ENCODE assay signal across 11 cellular contexts in genomic region chr3:151816091-151816604, GRCh38. TPM values are rescaled to one million over a fixed set of nuclear protein-coding genes. Genes with fewer than 3 reads are reported as not detected.
DNase-seq lines count a peak whose midpoint lies in the region; ATAC-seq lines count a peak whose summit lies in the region.
"Had no signal": no experiment of that assay in that cellular context is flagged by ENCODE, and none has a peak within 500 bp of the region (broad histone marks: within the 10 kb centered on the region; RNA-seq: fewer than 3 reads in every experiment).

No MANE protein-coding gene starts in this region.

- ATAC-seq in HG03196 (IDR thresholded peaks at IDR 0.05; ENCODE audit: unreplicated experiment) (no peak), GM19324 (IDR thresholded peaks at IDR 0.05; ENCODE audit: low FRiP score, unreplicated experiment) (no peak), GM18520 (IDR thresholded peaks at IDR 0.05; ENCODE audit: unreplicated experiment) (no peak)

- DNase-seq in Ammon's horn (ENCODE audit: low spot score), result peak; percentile 15
- peak; percentile 38 for DNase-seq in LoVo (ENCODE audit: low spot score)
- peak; percentile 34 for DNase-seq in dedifferentiated amniotic fluid mesenchymal stem cell (ENCODE audit: extremely low spot score)
- DNase-seq in mucosa of gallbladder (ENCODE audit: low spot score), result peak; percentile 35
- no peak for DNase-seq in NCI-H1048 (lab: John Stamatoyannopoulos, UW)
- DNase-seq: activated naive CD4-positive, alpha-beta T cell treated with Interleukin-2 at 50 U/mL for 16 hours; stimulated activated naive CD4-positive, alpha-beta T cell; SW 1271 had no signal

RNA-seq across cellular contexts. Expression of gene AADAC, which starts 2.2 kb away (rescaled TPM):
- total RNA-seq in mucosa of gallbladder, result 17.7 TPM

RNA-seq across cellular contexts. Expression of gene SUCNR1, which starts 57.3 kb away (rescaled TPM):
- 0.69 TPM for total RNA-seq in mucosa of gallbladder
